In genomic region chr20:51864967-51865366, GRCh38 we compare ENCODE assay signal across 26 cellular contexts.
"Had no signal": no experiment of that assay in that cellular context is flagged by ENCODE, and none has a peak within 500 bp of the region (broad histone marks: within the 10 kb centered on the region; RNA-seq: fewer than 3 reads in every experiment).

No MANE protein-coding gene starts in this region.

- H3K36me3 Mint-ChIP-seq: mesothelial cell of epicardium; naive B cell; natural killer cell; neural progenitor cell; stimulated activated memory B cell treated with anti-CD40 and anti-IgM and Interleukin-4, amounts not matched to agents 10 μg/mL and 1 μg/mL and 100 μg/mL, for 72 hours; type B pancreatic cell had no signal

- H3K27me3 ChIP-seq: neural progenitor cell, ovary, right atrium auricular region, right lobe of liver, tibial nerve, uterus had no signal

- H3K9me3 ChIP-seq: left ventricle myocardium inferior, ovary, right atrium auricular region, right lobe of liver, tibial nerve, uterus had no signal

- ATAC-seq: natural killer cell; right lobe of liver; stimulated activated memory B cell treated with anti-CD40 and anti-IgM and Interleukin-4, amounts not matched to agents 10 μg/mL and 1 μg/mL and 100 μg/mL, for 72 hours; stimulated activated naive CD8-positive, alpha-beta T cell treated with anti-CD3 and anti-CD28 coated beads, Interleukin-15, amount 100 ng/mL, for 72 hours had no signal

- H3K27ac ChIP-seq: left ventricle myocardium inferior, neural progenitor cell, ovary, right atrium auricular region, right lobe of liver, tibial nerve, uterus had no signal

- DNase-seq: hypothalamus; islet precursor cell; left ventricle myocardium inferior; mesendoderm; naive B cell; natural killer cell; nephron progenitor cell; ovary; right lobe of liver; stimulated activated CD4-positive, alpha-beta T cell treated with anti-CD3 and anti-CD28 coated beads, Interleukin-1b, Interleukin-23, amount 100 ng/mL, for 48 hours; stimulated activated CD4-positive, alpha-beta T cell treated with anti-CD3 and anti-CD28 coated beads, Interleukin-2, amount 100 ng/mL, for 48 hours; stimulated activated CD4-positive, alpha-beta T cell treated with anti-CD3 and anti-CD28 coated beads, Interleukin-4, amount 100 ng/mL, for 4 hours; stimulated activated CD8-positive, alpha-beta memory T cell treated with anti-CD3 and anti-CD28 coated beads, Interleukin-4, amount 100 ng/mL, for 48 hours; stimulated activated naive CD4-positive, alpha-beta T cell treated with Interleukin-2 at 50 U/mL for 16 hours; stimulated activated naive CD8-positive, alpha-beta T cell treated with anti-CD3 and anti-CD28 coated beads, Interleukin-15, amount 100 ng/mL, for 72 hours; substantia nigra; uterus had no signal

- H3K4me1 Mint-ChIP-seq: naive B cell; natural killer cell; stimulated activated memory B cell treated with anti-CD40 and anti-IgM and Interleukin-4, amounts not matched to agents 10 μg/mL and 1 μg/mL and 100 μg/mL, for 72 hours; stimulated activated naive CD8-positive, alpha-beta T cell treated with anti-CD3 and anti-CD28 coated beads, Interleukin-15, amount 100 ng/mL, for 72 hours had no signal

- H3K9me3 Mint-ChIP-seq: mesothelial cell of epicardium; natural killer cell; nephron progenitor cell; stimulated activated memory B cell treated with anti-CD40 and anti-IgM and Interleukin-4, amounts not matched to agents 10 μg/mL and 1 μg/mL and 100 μg/mL, for 72 hours; stimulated activated naive CD8-positive, alpha-beta T cell treated with anti-CD3 and anti-CD28 coated beads, Interleukin-15, amount 100 ng/mL, for 72 hours; type B pancreatic cell had no signal

- H3K4me1 ChIP-seq: left ventricle myocardium inferior, right atrium auricular region, right lobe of liver, tibial nerve, uterus had no signal

- H3K4me3 Mint-ChIP-seq: mesothelial cell of epicardium; naive B cell; natural killer cell; nephron progenitor cell; neural progenitor cell; stimulated activated memory B cell treated with anti-CD40 and anti-IgM and Interleukin-4, amounts not matched to agents 10 μg/mL and 1 μg/mL and 100 μg/mL, for 72 hours; stimulated activated naive CD8-positive, alpha-beta T cell treated with anti-CD3 and anti-CD28 coated beads, Interleukin-15, amount 100 ng/mL, for 72 hours; type B pancreatic cell had no signal

- H3K36me3 ChIP-seq: left ventricle myocardium inferior, neural progenitor cell, ovary, right atrium auricular region, right lobe of liver, tibial nerve, uterus had no signal

- H3K9ac ChIP-seq: neural progenitor cell had no signal

- H3K4me2 ChIP-seq: neural progenitor cell, smooth muscle cell had no signal

- H3K27ac Mint-ChIP-seq: mesothelial cell of epicardium; natural killer cell; neural progenitor cell; progenitor cell of endocrine pancreas; stimulated activated memory B cell treated with anti-CD40 and anti-IgM and Interleukin-4, amounts not matched to agents 10 μg/mL and 1 μg/mL and 100 μg/mL, for 72 hours; stimulated activated naive CD8-positive, alpha-beta T cell treated with anti-CD3 and anti-CD28 coated beads, Interleukin-15, amount 100 ng/mL, for 72 hours; type B pancreatic cell had no signal

- H3K4me3 ChIP-seq: left ventricle myocardium inferior, lung, neural progenitor cell, ovary, right atrium auricular region, right lobe of liver, smooth muscle cell, tibial nerve, uterus had no signal
